Comparison of ENCODE assay signal across 14 cellular contexts in the genomic region with DNA sequence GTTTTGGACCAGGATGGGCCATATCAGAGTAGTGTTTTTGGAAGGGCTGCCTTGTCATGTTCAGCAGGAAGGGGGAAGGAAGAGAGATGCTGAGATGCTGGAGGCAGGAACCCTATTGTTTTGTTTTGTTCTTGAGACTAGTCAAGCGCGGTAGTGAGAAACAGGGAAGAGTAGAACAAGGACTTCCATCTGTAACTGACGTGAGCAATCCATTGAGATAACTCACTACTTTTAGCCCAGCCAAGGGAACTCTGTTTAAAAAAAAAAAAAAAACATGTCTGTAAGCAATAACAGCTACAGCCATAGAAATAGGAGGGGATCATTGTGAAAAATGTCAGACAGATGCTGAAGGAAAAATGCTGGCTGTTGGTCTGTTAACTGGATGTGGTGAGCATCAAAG. TPM values are rescaled to one million over a fixed set of nuclear protein-coding genes. Genes with fewer than 3 reads are reported as not detected.
DNase-seq lines count a peak whose midpoint lies in the region; ATAC-seq and TF ChIP-seq lines count a peak whose summit lies in the region.
"Had no signal": no experiment of that assay in that cellular context is flagged by ENCODE, and none has a peak within 500 bp of the region (broad histone marks: within the 10 kb centered on the region; RNA-seq: fewer than 3 reads in every experiment).

No MANE protein-coding gene starts in this region.

- H3K4me1 ChIP-seq in stomach = peaks cover 48 to 70% (median 61%) of the 10 kb centered on the region in 4 donors

- no peaks in the 10 kb centered on the region for H3K9me3 ChIP-seq in stomach

- DNase-seq in GM03348 (ENCODE audit: low spot score) (peak; percentile 58), choroid plexus epithelial cell (ENCODE audit: low read depth) (peak; percentile 20), iris pigment epithelial cell (ENCODE audit: low read depth) (peak; percentile 40), stomach (no peak), retina (no peak), middle frontal gyrus (ENCODE audit: extremely low spot score, low spot score) (no peak), CD1c-positive myeloid dendritic cell (ENCODE audit: extremely low spot score) (no peak)
- DNase-seq: immature natural killer cell; NCI-H1092 treated with DMSO at 0.1 percent for 48 hours; NCI-H524 treated with DMSO at 0.1 percent for 48 hours; stimulated activated CD4-positive, alpha-beta T cell treated with anti-CD3 and anti-CD28 coated beads, Interleukin-1b, Interleukin-23, amount 100 ng/mL, for 48 hours had no signal

- WGBS in stomach, 5 donors = 58 to 75% (median 68%) methylated on average over 3 of the region's 3 CpGs

- no peak for ATAC-seq in GM19463 (IDR thresholded peaks at IDR 0.05; ENCODE audit: unreplicated experiment)
- ATAC-seq: stimulated activated memory B cell treated with anti-CD40 and anti-IgM and Interleukin-4, amounts not matched to agents 10 μg/mL and 1 μg/mL and 100 μg/mL, for 72 hours had no signal

- no peak for TF ChIP-seq EP300 in stomach (IDR thresholded peaks at IDR 0.05)

- no peak for TF ChIP-seq POLR2A in stomach (IDR thresholded peaks at IDR 0.05)

- intact Hi-C loops in stomach (cut with DNase I; ENCODE audit: low total_unique reads) = no loop called here

- H3K27me3 ChIP-seq in stomach = no peaks in the 10 kb centered on the region

- peaks cover 40 to 65% (median 47%) of the 10 kb centered on the region in 4 donors for H3K36me3 ChIP-seq in stomach

- TF ChIP-seq CTCF in choroid plexus epithelial cell (conservative IDR thresholded peaks at IDR 0.05; ENCODE audit: low read depth, low read length) = no peak
- no peak for TF ChIP-seq CTCF in stomach (IDR thresholded peaks at IDR 0.05)

- peak overlapping the region in 4 of 5 donors; percentile 89 to 99 (median 90) for H3K27ac ChIP-seq in stomach

- H3K4me3 ChIP-seq in choroid plexus epithelial cell (ENCODE audit: low read depth, low read length) (no peak overlapping the region), stomach (no peak overlapping the region)

RNA-seq across cellular contexts. Expression of a gene that starts 34.0 kb away (rescaled TPM):
- total RNA-seq in stomach = 100 to 1,000 TPM in 3 of 5 donors, 10 to 100 TPM in 2; 68.1 to 297 (median 154) TPM
- polyA plus RNA-seq in stomach = 100 to 1,000 TPM in 2 of 3 donors, 10 to 100 TPM in 1; 51.0 to 421 (median 124) TPM
- polyA plus RNA-seq: neural cell had no signal

Comparison
In these comparisons a context has a peak if more than half of its experiments do, and no peak if none do; other contexts are left out.
1. DNase-seq: peak in GM03348 (single experiment), choroid plexus epithelial cell (single experiment) and iris pigment epithelial cell (single experiment); none in stomach (single experiment), retina (single experiment), middle frontal gyrus (single experiment) and CD1c-positive myeloid dendritic cell (single experiment).